ENCODE assay signal across 24 cellular contexts in the genomic region with DNA sequence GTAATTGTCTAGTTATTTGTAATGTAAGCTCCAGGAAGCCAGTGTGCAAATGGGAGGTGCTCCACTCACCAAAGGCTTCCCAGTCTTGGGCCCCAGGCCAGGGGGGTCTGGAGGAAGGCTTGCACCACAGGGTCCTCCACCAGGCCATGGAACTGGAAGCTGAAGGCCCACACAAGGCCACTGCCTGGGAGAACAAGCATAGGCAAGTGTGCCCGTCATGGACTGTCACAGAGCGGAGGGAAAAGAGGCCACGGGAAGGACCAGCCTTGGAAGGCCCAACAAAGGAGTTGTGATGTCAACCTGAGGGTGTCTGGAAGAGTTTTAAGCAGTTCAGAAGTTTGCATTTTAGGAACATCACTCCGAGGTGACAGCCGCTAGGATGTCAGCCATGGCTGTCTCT. TPM values are rescaled to one million over a fixed set of nuclear protein-coding genes. Genes with fewer than 3 reads are reported as not detected.
"Had no signal": no experiment of that assay in that cellular context is flagged by ENCODE, and none has a peak within 500 bp of the region (broad histone marks: within the 10 kb centered on the region; RNA-seq: fewer than 3 reads in every experiment).

No MANE protein-coding gene starts in this region.

- H3K9me3 ChIP-seq: left ventricle myocardium inferior, mucosa of descending colon, sigmoid colon, thoracic aorta, upper lobe of right lung had no signal

- H3K27ac ChIP-seq: left ventricle myocardium inferior, sigmoid colon, thoracic aorta, upper lobe of right lung had no signal

- H3K4me3 Mint-ChIP-seq: activated CD8-positive, alpha-beta memory T cell treated with anti-CD3 and anti-CD28 coated beads, Interleukin-2, amount 10 ng/mL, durations not matched to agents 7 days and 5 days; activated naive CD4-positive, alpha-beta T cell treated with anti-CD3 and anti-CD28 coated beads, Interleukin-2, amount 10 ng/mL, durations not matched to agents 7 days and 5 days had no signal

- H3K4me3 ChIP-seq: left ventricle myocardium inferior, mucosa of descending colon, sigmoid colon, thoracic aorta, upper lobe of right lung had no signal

- H3K27me3 ChIP-seq: sigmoid colon, upper lobe of right lung had no signal

- FAIRE-seq: astrocyte, bronchial epithelial cell, endometrium, keratinocyte had no signal

- DNase-seq: activated CD8-positive, alpha-beta memory T cell treated with anti-CD3 and anti-CD28 coated beads, Interleukin-2, amount 10 ng/mL, durations not matched to agents 7 days and 5 days; activated naive CD4-positive, alpha-beta T cell treated with anti-CD3 and anti-CD28 coated beads, Interleukin-2, amount 10 ng/mL, durations not matched to agents 7 days and 5 days; cerebellar nuclear complex; cortex of kidney; erythroblast; foreskin melanocyte; left ventricle myocardium inferior; mesenchymal stem cell; naive B cell; nucleus accumbens; sigmoid colon; stimulated activated CD4-positive, alpha-beta T cell treated with anti-CD3 and anti-CD28 coated beads, Interleukin-4, amount 100 ng/mL, for 4 hours; upper lobe of right lung had no signal

- H3K27ac Mint-ChIP-seq: T-helper 1 cell treated with Interleukin-12 subunit alpha and Interleukin-12 subunit beta and Interleukin-4 antibody, amounts not matched to agents 30 μg/mL and 1 μg/mL, for 36 hours had no signal

- H3K36me3 ChIP-seq: left ventricle myocardium inferior, sigmoid colon, thoracic aorta, upper lobe of right lung had no signal

- H3K27me3 Mint-ChIP-seq: activated CD8-positive, alpha-beta memory T cell treated with anti-CD3 and anti-CD28 coated beads, Interleukin-2, amount 10 ng/mL, durations not matched to agents 7 days and 5 days; naive B cell; stimulated activated memory B cell treated with anti-CD40 and anti-IgM and Interleukin-4, amounts not matched to agents 10 μg/mL and 1 μg/mL and 100 μg/mL, for 72 hours had no signal

- H3K9me3 Mint-ChIP-seq: activated naive CD4-positive, alpha-beta T cell treated with anti-CD3 and anti-CD28 coated beads, Interleukin-2, amount 10 ng/mL, durations not matched to agents 7 days and 5 days; activated T-helper 2 cell treated with anti-CD3 and anti-CD28 coated beads, Interferon-gamma antibody, Interleukin-2, Interleukin-4, amounts not matched to agents 10 μg/mL and 5 μg/mL and 100 μg/mL, durations not matched to agents 14 hours and 24 hours and 36 hours; naive B cell; T-helper 1 cell treated with Interleukin-12 subunit alpha and Interleukin-12 subunit beta and Interleukin-4 antibody, amounts not matched to agents 30 μg/mL and 1 μg/mL, for 36 hours had no signal

RNA-seq across cellular contexts. Expression of a gene that starts 37.9 kb away (rescaled TPM):
- total RNA-seq: activated CD8-positive, alpha-beta memory T cell treated with anti-CD3 and anti-CD28 coated beads, Interleukin-2, amount 10 ng/mL, durations not matched to agents 7 days and 5 days; activated T-helper 2 cell treated with anti-CD3 and anti-CD28 coated beads, Interferon-gamma antibody, Interleukin-2, Interleukin-4, amounts not matched to agents 10 μg/mL and 5 μg/mL and 100 μg/mL, durations not matched to agents 14 hours and 24 hours and 36 hours; astrocyte; bronchial epithelial cell; left ventricle myocardium inferior; mucosa of descending colon; renal cortical epithelial cell; sigmoid colon; thoracic aorta; upper lobe of right lung had no signal
- polyA plus RNA-seq: adipose tissue, keratinocyte, sigmoid colon had no signal

RNA-seq across cellular contexts. Expression of a gene that starts 48.8 kb away (rescaled TPM):
- total RNA-seq: activated CD8-positive, alpha-beta memory T cell treated with anti-CD3 and anti-CD28 coated beads, Interleukin-2, amount 10 ng/mL, durations not matched to agents 7 days and 5 days; activated T-helper 2 cell treated with anti-CD3 and anti-CD28 coated beads, Interferon-gamma antibody, Interleukin-2, Interleukin-4, amounts not matched to agents 10 μg/mL and 5 μg/mL and 100 μg/mL, durations not matched to agents 14 hours and 24 hours and 36 hours; astrocyte; bronchial epithelial cell; left ventricle myocardium inferior; mucosa of descending colon; renal cortical epithelial cell; sigmoid colon; thoracic aorta; upper lobe of right lung had no signal
- polyA plus RNA-seq: adipose tissue, keratinocyte, sigmoid colon had no signal
